Comparison of ENCODE assay signal across 23 cellular contexts in the genomic region with DNA sequence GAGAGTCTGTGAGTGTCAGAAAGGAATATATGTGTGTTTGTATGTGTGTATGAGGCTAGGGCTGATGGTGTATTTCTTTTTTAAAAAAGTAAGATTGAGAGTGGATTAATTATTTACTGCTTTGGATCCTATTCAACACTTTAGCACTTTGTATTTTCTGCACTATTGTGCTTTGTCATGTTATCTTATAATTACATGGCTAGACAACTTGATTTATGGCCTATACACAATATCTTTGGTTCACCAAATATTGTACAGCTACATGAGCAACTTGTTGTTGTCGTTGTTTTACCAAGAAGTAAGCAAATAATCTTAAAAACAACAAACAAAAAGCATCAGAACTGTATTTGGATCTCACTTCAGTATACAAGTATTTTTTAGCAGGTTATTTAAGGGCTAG.
DNase-seq lines count a peak whose midpoint lies in the region; ATAC-seq, FAIRE-seq and TF ChIP-seq lines count a peak whose summit lies in the region.
"Had no signal": no experiment of that assay in that cellular context is flagged by ENCODE, and none has a peak within 500 bp of the region (broad histone marks: within the 10 kb centered on the region; RNA-seq: fewer than 3 reads in every experiment).

No MANE protein-coding gene starts in this region.

- BruUV-seq in K562 (replicated peaks; lab: Mats Ljungman, UMichigan), result no TSS peak

- H3K36me3 ChIP-seq in HEK293 (ENCODE audit: control insufficient read depth in 2 of 2, insufficient read depth in 1 of 2, low read length in 2 of 2), result no peaks in the 10 kb centered on the region
- no peaks in the 10 kb centered on the region for H3K36me3 ChIP-seq in K562 (ENCODE audit: control insufficient read depth, insufficient read depth, low read length)
- H3K36me3 ChIP-seq: BE2C, BLaER1 had no signal

- POLR2A ChIA-PET in HEK293 (lab: Yijun Ruan, JAX) (no interaction called here), K562 (lab: Yijun Ruan, JAX) (no interaction called here)

- TF ChIP-seq RAD21 in K562 (CRISPR knock-in tag; conservative IDR thresholded peaks at IDR 0.05 in 1 of 2, IDR thresholded peaks at IDR 0.05 in 1 of 2), result no peak

- CTCF ChIA-PET in HEK293 (lab: Yijun Ruan, JAX), result no interaction called here
- CTCF ChIA-PET in K562 (lab: Yijun Ruan, JAX; ENCODE audit: low intra/inter-chr PET ratio), result no interaction called here

- peak; percentile 19 for DNase-seq in Caki2 (ENCODE audit: low read depth)
- DNase-seq in K562 (ENCODE audit: extremely low read depth in 1 of 4, low spot score in 3 of 4), result no peak
- no peak for DNase-seq in NCI-H82 (lab: John Stamatoyannopoulos, UW)
- no peak for DNase-seq in medulla oblongata (ENCODE audit: extremely low spot score)
- DNase-seq: 8988T; ACHN; BE2C; C1 segment of cervical spinal cord; Calu3; CD4-positive, alpha-beta memory T cell; CD4-positive, CD25-positive, alpha-beta regulatory T cell; CD8-positive, alpha-beta memory T cell; COR-L47; DMS79 treated with DMSO at 0.1 percent for 48 hours; GF-D8 had no signal

- no peaks in the 10 kb centered on the region for H3K9me3 ChIP-seq in HEK293 (ENCODE audit: control insufficient read depth, insufficient read depth, low read depth, low read length)
- H3K9me3 ChIP-seq in K562 (replicated peaks; ENCODE audit: control insufficient read depth, insufficient read depth, low read depth, low read length), result no peaks in the 10 kb centered on the region
- H3K9me3 ChIP-seq: BE2C, BLaER1 had no signal

- no peak for TF ChIP-seq POLR2A in K562 (conservative IDR thresholded peaks at IDR 0.05)

- H2AFZ ChIP-seq in K562 (ENCODE audit: low read depth, low read length), result no peak overlapping the region

- no peaks in the 10 kb centered on the region for H3K79me2 ChIP-seq in K562 (ENCODE audit: control insufficient read depth, insufficient read depth, low read length)

- no peak for TF ChIP-seq CTCF in HEK293 (tag by site-specific recombination; IDR thresholded peaks at IDR 0.05)
- no peak for TF ChIP-seq CTCF in K562 (IDR thresholded peaks at IDR 0.05 in 2 of 3, conservative IDR thresholded peaks at IDR 0.05 in 1 of 3; ENCODE audit: insufficient read depth in 2 of 3, low read depth in 1 of 3, low read length in 3 of 3)

- H3K4me3 ChIP-seq in HEK293 (ENCODE audit: low read depth, low read length) (no peak overlapping the region), K562 (no peak overlapping the region)
- H3K4me3 ChIP-seq: BLaER1 had no signal

- in situ Hi-C loops in Caki2 (cut with HindIII; ENCODE audit: low pct_unique_long_range_greater_than_20kb, low sequenced_read_pairs) (no loop called here), K562 (cut with MboI) (no loop called here)

- no peak for TF ChIP-seq EP300 in K562 (IDR thresholded peaks at IDR 0.05; ENCODE audit: low read length)

- H3K4me1 ChIP-seq in HEK293 (ENCODE audit: control insufficient read depth, insufficient read depth, low read length), result peaks cover 11% of the 10 kb centered on the region; the same call in 1 of the 2 replicates
- H3K4me1 ChIP-seq in K562 (replicated peaks in 1 of 2; ENCODE audit: control insufficient read depth in 2 of 2, insufficient read depth in 2 of 2, low read length in 2 of 2), result peaks cover 0 to 2% of the 10 kb centered on the region in 2 experiments; a peak in 1 of 5 replicates
- H3K4me1 ChIP-seq: BE2C, BLaER1 had no signal

- H3K27ac ChIP-seq in HEK293 (ENCODE audit: extremely low read depth, low read depth, low read length) (no peak overlapping the region), K562 (ENCODE audit: extremely low read depth, low read depth, low read length) (no peak overlapping the region)
- H3K27ac ChIP-seq: BLaER1 had no signal

- no peak overlapping the region for H3K9ac ChIP-seq in K562 (ENCODE audit: insufficient read depth in 1 of 2, low read depth in 2 of 2, low read length in 2 of 2)
- H3K9ac ChIP-seq: BLaER1 had no signal

- ATAC-seq in K562 (no peak), HG03135 (IDR thresholded peaks at IDR 0.05; ENCODE audit: unreplicated experiment) (no peak)

- H3K9me1 ChIP-seq in K562 (ENCODE audit: control insufficient read depth, insufficient read depth, low read length), result no peaks in the 10 kb centered on the region

- no peak overlapping the region for H3K4me2 ChIP-seq in K562 (ENCODE audit: insufficient read depth, low read length)
- H3K4me2 ChIP-seq: BLaER1 had no signal

- H4K20me1 ChIP-seq in K562 (replicated peaks; ENCODE audit: control insufficient read depth, insufficient read depth, low read length), result no peaks in the 10 kb centered on the region
- H4K20me1 ChIP-seq: BLaER1 had no signal

- intact Hi-C loops in K562 (cut with micrococcal nuclease), result no loop called here

- peak; percentile 59 for FAIRE-seq in K562 (lab: Jason Lieb, UNC)
- FAIRE-seq: A204.1, D721Med, G401.6, GM12891, GM19239 had no signal

- H3K27me3 ChIP-seq in K562 (ENCODE audit: control insufficient read depth in 2 of 2, insufficient read depth in 2 of 2, low read length in 2 of 2), result no peaks in the 10 kb centered on the region; a peak in 1 of 5 replicates
- H3K27me3 ChIP-seq: BE2C, BLaER1 had no signal

- 0% methylated on average over 1 of the region's 1 CpG for WGBS in K562 (ENCODE audit: insufficient coverage, low coverage, missing lambda C conversion rate)

TF ChIP-seq in HEK293, 187 proteins besides CTCF, POLR2A, EP300 and RAD21:
- no peak for TF ChIP-seq ZNF510 (tag by site-specific recombination; IDR thresholded peaks at IDR 0.05; ENCODE audit: insufficient replicate concordance)
- TF ChIP-seq, protein P1, sequence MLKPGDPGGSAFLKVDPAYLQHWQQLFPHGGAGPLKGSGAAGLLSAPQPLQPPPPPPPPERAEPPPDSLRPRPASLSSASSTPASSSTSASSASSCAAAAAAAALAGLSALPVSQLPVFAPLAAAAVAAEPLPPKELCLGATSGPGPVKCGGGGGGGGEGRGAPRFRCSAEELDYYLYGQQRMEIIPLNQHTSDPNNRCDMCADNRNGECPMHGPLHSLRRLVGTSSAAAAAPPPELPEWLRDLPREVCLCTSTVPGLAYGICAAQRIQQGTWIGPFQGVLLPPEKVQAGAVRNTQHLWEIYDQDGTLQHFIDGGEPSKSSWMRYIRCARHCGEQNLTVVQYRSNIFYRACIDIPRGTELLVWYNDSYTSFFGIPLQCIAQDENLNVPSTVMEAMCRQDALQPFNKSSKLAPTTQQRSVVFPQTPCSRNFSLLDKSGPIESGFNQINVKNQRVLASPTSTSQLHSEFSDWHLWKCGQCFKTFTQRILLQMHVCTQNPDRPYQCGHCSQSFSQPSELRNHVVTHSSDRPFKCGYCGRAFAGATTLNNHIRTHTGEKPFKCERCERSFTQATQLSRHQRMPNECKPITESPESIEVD (tag by site-specific recombination; IDR thresholded peaks at IDR 0.05), result peak; percentile 39; the same call in 1 of the 2 replicates

TF ChIP-seq in K562, 482 proteins besides CTCF, POLR2A, EP300 and RAD21 (continues in another document):
- no peak for TF ChIP-seq NR0B1 (IDR thresholded peaks at IDR 0.05; ENCODE audit: partially characterized antibody)
- TF ChIP-seq, protein P2, sequence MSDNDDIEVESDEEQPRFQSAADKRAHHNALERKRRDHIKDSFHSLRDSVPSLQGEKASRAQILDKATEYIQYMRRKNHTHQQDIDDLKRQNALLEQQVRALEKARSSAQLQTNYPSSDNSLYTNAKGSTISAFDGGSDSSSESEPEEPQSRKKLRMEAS (CRISPR knock-in tag; IDR thresholded peaks at IDR 0.05), result no peak
- no peak for TF ChIP-seq XRCC5 (IDR thresholded peaks at IDR 0.05; ENCODE audit: low read depth, low read length)
- TF ChIP-seq SMAD1 (IDR thresholded peaks at IDR 0.05; ENCODE audit: low read depth, low read length, partially characterized antibody), result no peak
- TF ChIP-seq MEIS2 (IDR thresholded peaks at IDR 0.05; ENCODE audit: partially characterized antibody), result peak; percentile 83
- no peak for TF ChIP-seq TEAD1 (CRISPR knock-in tag; IDR thresholded peaks at IDR 0.05)
- TF ChIP-seq PBX2 (CRISPR knock-in tag; IDR thresholded peaks at IDR 0.05; ENCODE audit: low read depth), result no peak
- peak; percentile 59 for TF ChIP-seq PBX2 (tag; conservative IDR thresholded peaks at IDR 0.05; ENCODE audit: low read depth)
- no peak for TF ChIP-seq MYC (IDR thresholded peaks at IDR 0.05; ENCODE audit: low read depth, low read length)
- no peak for TF ChIP-seq MYC (CRISPR knock-in tag; IDR thresholded peaks at IDR 0.05; ENCODE audit: borderline replicate concordance, low read depth)
